Comparison of ENCODE assay signal across 8 cellular contexts in the genomic region with DNA sequence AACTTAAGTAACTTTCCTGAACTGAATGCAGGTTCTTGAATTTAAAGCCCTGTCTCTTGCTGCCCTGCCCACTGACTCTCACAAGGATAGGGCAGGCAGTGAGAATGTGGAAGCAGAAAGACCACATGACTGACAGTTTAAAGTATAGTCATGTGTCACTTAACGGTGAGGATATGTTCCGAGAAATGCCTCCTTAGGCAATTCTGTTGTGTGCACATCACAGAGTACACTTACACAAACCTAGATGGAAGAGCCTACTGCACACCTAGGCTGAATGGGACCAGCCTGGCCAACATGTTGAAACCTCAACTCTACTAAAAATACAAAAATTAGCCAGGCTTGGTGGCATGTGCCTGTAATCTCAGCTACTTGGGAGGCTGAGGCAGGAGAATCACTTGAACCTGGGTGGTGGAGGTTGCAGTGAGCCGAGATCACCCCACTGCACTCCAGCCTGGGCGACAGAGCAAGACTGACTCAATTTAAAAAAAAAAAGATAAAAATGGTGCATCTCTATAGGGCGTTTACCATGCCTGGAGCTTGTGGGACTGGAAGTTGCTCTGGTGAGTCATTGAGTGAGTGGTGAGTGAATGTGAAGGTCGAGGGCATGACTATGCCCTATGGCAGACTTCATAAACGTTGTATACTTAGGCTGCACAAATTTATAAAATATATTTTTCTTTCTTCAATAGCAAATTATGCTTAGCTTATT. TPM values are rescaled to one million over a fixed set of nuclear protein-coding genes. Genes with fewer than 3 reads are reported as not detected.
A peak's percentile ranks its signal among the peaks of the same experiment; 100 is the strongest.
DNase-seq lines count a peak whose midpoint lies in the region; ATAC-seq, FAIRE-seq and TF ChIP-seq lines count a peak whose summit lies in the region.

No MANE protein-coding gene starts in this region.

- H2AFZ ChIP-seq in H1 (ENCODE audit: low read length) = no peak overlapping the region

- H3K9ac ChIP-seq in H1 (replicated peaks in 1 of 4; ENCODE audit: extremely low read depth in 1 of 4, low read depth in 3 of 4, low read length in 3 of 4) = no peak overlapping the region

- H3K4me3 ChIP-seq in H1 (ENCODE audit: extremely low read depth in 1 of 4, insufficient read depth in 2 of 4, low read depth in 3 of 4, low read length in 4 of 4) (no peak overlapping the region), psoas muscle (no peak overlapping the region)

- H3K36me3 ChIP-seq in H1 (ENCODE audit: control insufficient read depth in 2 of 4, insufficient read depth in 4 of 4, low read length in 3 of 4) = no peaks in the 10 kb centered on the region
- no peaks in the 10 kb centered on the region for H3K36me3 ChIP-seq in psoas muscle (ENCODE audit: insufficient read depth in 1 of 2, low read depth in 1 of 2)

- H3K79me2 ChIP-seq in H1 (ENCODE audit: control insufficient read depth in 1 of 2, insufficient read depth in 2 of 2, low read length in 2 of 2) = no peaks in the 10 kb centered on the region

- no peak overlapping the region for H3K27ac ChIP-seq in H1 (ENCODE audit: low read depth, low read length)
- peak overlapping the region; percentile 25 for H3K27ac ChIP-seq in psoas muscle

- no peak for TF ChIP-seq CTCF in H1 (IDR thresholded peaks at IDR 0.05; ENCODE audit: control extremely low read depth in 1 of 3, insufficient read depth in 1 of 3, low read depth in 1 of 3, low read length in 3 of 3)
- no peak for TF ChIP-seq CTCF in psoas muscle (IDR thresholded peaks at IDR 0.05)

- no peaks in the 10 kb centered on the region for H4K20me1 ChIP-seq in H1 (replicated peaks in 1 of 2; ENCODE audit: control insufficient read depth in 1 of 2, insufficient read depth in 2 of 2, low read length in 2 of 2)

- peak overlapping the region; percentile 61; the same call in 1 of the 2 replicates for H2BK15ac ChIP-seq in H1 (ENCODE audit: low read length)

- no peak overlapping the region for H2BK120ac ChIP-seq in H1 (replicated peaks; ENCODE audit: low read depth, low read length)

- H3K23me2 ChIP-seq in H1 (ENCODE audit: low read depth, low read length) = no peaks in the 10 kb centered on the region

- no peak overlapping the region for H3K4me2 ChIP-seq in H1 (ENCODE audit: insufficient read depth in 1 of 2, low read depth in 2 of 2, low read length in 2 of 2)

- 92% methylated on average over 7 of the region's 7 CpGs; no CpG with 5 or more reads in 1 of the 2 experiments for WGBS in H1 (ENCODE audit: extremely low coverage in 1 of 2, insufficient coverage in 1 of 2, insufficient read length in 1 of 2, insufficient replicate concordance in 2 of 2, low coverage in 1 of 2, low lambda C conversion rate in 2 of 2, missing lambda C conversion rate in 1 of 2), 2 experiments
- WGBS in psoas muscle, 3 donors = 71 to 80% (median 74%) methylated on average over 7 of the region's 7 CpGs

- no peak overlapping the region for H4K91ac ChIP-seq in H1 (replicated peaks; ENCODE audit: insufficient read length, low read length)

- no peak for TF ChIP-seq RAD21 in H1 (IDR thresholded peaks at IDR 0.05 in 1 of 2, conservative IDR thresholded peaks at IDR 0.05 in 1 of 2; ENCODE audit: low read depth in 2 of 2, low read length in 2 of 2)

- no peak for TF ChIP-seq EP300 in H1 (IDR thresholded peaks at IDR 0.05; ENCODE audit: borderline replicate concordance in 1 of 2, low read depth in 2 of 2, low read length in 2 of 2)

- POLR2A ChIA-PET in H1 (lab: Charles Lee; ENCODE audit: partially characterized antibody) = interaction anchor here (0.6 to 4.7 kb wide), 5 partner anchors 9 to 147 kb away, joined by 4 to 31 read pairs (median 14); partner anchors contain the start of gene CNBP

- DNase-seq in HCEC 1CT (peak; percentile 96), SIG-M5 (lab: John Stamatoyannopoulos, UW) (peak; percentile 72), H1 (ENCODE audit: low read depth in 1 of 2, low spot score in 2 of 2) (no peak), psoas muscle (no peak), DMS153 (lab: John Stamatoyannopoulos, UW) (no peak)
- DNase-seq in effector CD4-positive, alpha-beta T cell = no peak

- H3K27me3 ChIP-seq in H1 (replicated peaks in 1 of 4; ENCODE audit: control insufficient read depth in 3 of 4, extremely low read depth in 1 of 4, insufficient read depth in 3 of 4, low read length in 3 of 4) (no peaks in the 10 kb centered on the region; a peak in 1 of 7 replicates), psoas muscle (ENCODE audit: insufficient read depth in 3 of 3, low read length in 2 of 3) (no peaks in the 10 kb centered on the region)

- no peak overlapping the region for H4K5ac ChIP-seq in H1 (ENCODE audit: insufficient read length, low read depth, low read length)

- no peaks in the 10 kb centered on the region for H3K79me1 ChIP-seq in H1 (ENCODE audit: low read depth, low read length)

- no peak overlapping the region for H2BK20ac ChIP-seq in H1 (ENCODE audit: low read length)

- H3K23ac ChIP-seq in H1 (ENCODE audit: insufficient read length) = no peak overlapping the region

- H4K8ac ChIP-seq in H1 (ENCODE audit: extremely low read depth, insufficient read depth, low read length) = no peak overlapping the region

- H3K4me1 ChIP-seq in H1 (replicated peaks in 1 of 4; ENCODE audit: control insufficient read depth in 3 of 4, insufficient read depth in 4 of 4, low read length in 3 of 4) = peaks cover 3 to 12% (median 7%) of the 10 kb centered on the region in 4 experiments
- peaks cover 27% of the 10 kb centered on the region for H3K4me1 ChIP-seq in psoas muscle

- TF ChIP-seq POLR2A in H1 (IDR thresholded peaks at IDR 0.05; ENCODE audit: control extremely low read depth in 1 of 2, low read depth in 2 of 2, low read length in 2 of 2) = no peak

- peak in 2 of 4 donors; percentile 42 for ATAC-seq in psoas muscle
- ATAC-seq in GM21528 (IDR thresholded peaks at IDR 0.05; ENCODE audit: low FRiP score, unreplicated experiment) = no peak
- ATAC-seq in GM21381 (IDR thresholded peaks at IDR 0.05; ENCODE audit: unreplicated experiment) = no peak

- H2BK12ac ChIP-seq in H1 (ENCODE audit: low read depth, low read length) = 0 out of 2 replicates have a peak overlapping the region, but pooled peaks have one; percentile 43

- intact Hi-C loops in psoas muscle (cut with DNase I) = no loop called here

- H3K18ac ChIP-seq in H1 (ENCODE audit: extremely low read depth, low read length) = no peak overlapping the region

- no peaks in the 10 kb centered on the region for H3K9me3 ChIP-seq in H1 (ENCODE audit: insufficient read depth in 2 of 2, low read depth in 1 of 2, low read length in 1 of 2)
- H3K9me3 ChIP-seq in psoas muscle = no peaks in the 10 kb centered on the region

- H3K4ac ChIP-seq in H1 (replicated peaks; ENCODE audit: insufficient read length, low read depth, low read length) = no peak overlapping the region

- no peak overlapping the region for H2AK5ac ChIP-seq in H1 (ENCODE audit: low read depth, low read length)

- no peak overlapping the region for H3K14ac ChIP-seq in H1 (ENCODE audit: insufficient read length)

- CTCF ChIA-PET in H1 (lab: Charles Lee; ENCODE audit: partially characterized antibody) = interaction anchor here (0.7 to 3.9 kb wide), 5 partner anchors 9 to 250 kb away, joined by 3 to 35 read pairs (median 3); no protein-coding TSS in a partner anchor

- no peak overlapping the region for H2BK5ac ChIP-seq in H1 (ENCODE audit: low read depth, low read length)

- FAIRE-seq in H1 (lab: Jason Lieb, UNC) = no peak

- no peak overlapping the region for H3K56ac ChIP-seq in H1 (replicated peaks; ENCODE audit: insufficient read length, low read depth, low read length)

TF ChIP-seq in H1, 55 proteins besides CTCF, POLR2A, EP300 and RAD21 (continues in another document):
- no peak for TF ChIP-seq ASH2L (IDR thresholded peaks at IDR 0.05; ENCODE audit: low read length)
- no peak for TF ChIP-seq CBX5 (IDR thresholded peaks at IDR 0.05; ENCODE audit: low read depth, low read length)
- TF ChIP-seq CREB1 (IDR thresholded peaks at IDR 0.05) = no peak
- TF ChIP-seq NANOG (IDR thresholded peaks at IDR 0.05; ENCODE audit: insufficient read depth, low read depth, low read length, poor library complexity, severe bottlenecking) = no peak
- no peak for TF ChIP-seq HDAC2 (IDR thresholded peaks at IDR 0.05; ENCODE audit: borderline replicate concordance in 1 of 2, low read depth in 2 of 2, low read length in 2 of 2)

RNA-seq across cellular contexts. Expression of gene COPG1, which starts 18.9 kb away (rescaled TPM):
- 104 and 106 TPM in 2 replicates for total RNA-seq in H1 (2021; fragmentation: NEBNext Ultra II Directional; extraction: Animal tissue kit (Norgen Biotek cat#: 25700))
- 50.7 and 52.7 TPM in 2 replicates for polyA plus RNA-seq in H1 (2011; rRNA removed)
- 54.2 TPM for polyA plus RNA-seq in H1 (2011; cell fraction: cytosol; rRNA removed)
- 90.8 TPM for polyA plus RNA-seq in H1 (2011; cell fraction: nucleus; rRNA removed)
- 92.1 to 112 TPM (median 110 TPM) in 4 replicates for polyA plus RNA-seq in H1 (2012, experiment 1 of 2)
- polyA plus RNA-seq in H1 (2012, experiment 2 of 2) = 39.2 TPM
- 43.9 TPM for polyA plus RNA-seq in H1 (2013, experiment 1 of 2)
- polyA plus RNA-seq in H1 (2013, experiment 2 of 2) = 38.8 TPM
- polyA minus RNA-seq in H1 (2011; rRNA and poly(A)+ RNA removed) = 146 and 148 TPM in 2 replicates
- 62.9 TPM for polyA minus RNA-seq in H1 (2011; cell fraction: cytosol; rRNA and poly(A)+ RNA removed)
- 68.0 TPM for polyA minus RNA-seq in H1 (2011; cell fraction: nucleus; rRNA and poly(A)+ RNA removed)
- 10 to 100 TPM; 59.7 to 85.6 (median 65.4) TPM for total RNA-seq in psoas muscle
- 10 to 100 TPM; 58.4 to 96.1 (median 66.9) TPM for polyA plus RNA-seq in psoas muscle

RNA-seq across cellular contexts. Expression of gene CNBP, which starts 46.8 kb away (rescaled TPM):
- 351 and 371 TPM in 2 replicates for total RNA-seq in H1 (2021; fragmentation: NEBNext Ultra II Directional; extraction: Animal tissue kit (Norgen Biotek cat#: 25700))
- 230 and 315 TPM in 2 replicates for polyA plus RNA-seq in H1 (2011; rRNA removed)
- 431 TPM for polyA plus RNA-seq in H1 (2011; cell fraction: cytosol; rRNA removed)
- 165 TPM for polyA plus RNA-seq in H1 (2011; cell fraction: nucleus; rRNA removed)
- 271 to 353 TPM (median 334 TPM) in 4 replicates for polyA plus RNA-seq in H1 (2012, experiment 1 of 2)
- 41.1 TPM for polyA plus RNA-seq in H1 (2012, experiment 2 of 2)
- 223 TPM for polyA plus RNA-seq in H1 (2013, experiment 1 of 2)
- 230 TPM for polyA plus RNA-seq in H1 (2013, experiment 2 of 2)
- polyA minus RNA-seq in H1 (2011; rRNA and poly(A)+ RNA removed) = 294 and 423 TPM in 2 replicates
- polyA minus RNA-seq in H1 (2011; cell fraction: cytosol; rRNA and poly(A)+ RNA removed) = 177 TPM
- 111 TPM for polyA minus RNA-seq in H1 (2011; cell fraction: nucleus; rRNA and poly(A)+ RNA removed)
- total RNA-seq in psoas muscle = 100 to 1,000 TPM; 754 to 850 (median 816) TPM
- polyA plus RNA-seq in psoas muscle = 100 to 1,000 TPM; 423 to 678 (median 575) TPM

RNA-seq across cellular contexts. Expression of gene HMCES, which starts 48.2 kb away (rescaled TPM):
- 46.7 and 49.5 TPM in 2 replicates for total RNA-seq in H1 (2021; fragmentation: NEBNext Ultra II Directional; extraction: Animal tissue kit (Norgen Biotek cat#: 25700))
- 27.6 and 30.4 TPM in 2 replicates for polyA plus RNA-seq in H1 (2011; rRNA removed)
- 26.4 TPM for polyA plus RNA-seq in H1 (2011; cell fraction: cytosol; rRNA removed)
- polyA plus RNA-seq in H1 (2011; cell fraction: nucleus; rRNA removed) = 17.6 TPM
- 35.2 to 56.7 TPM (median 52.2 TPM) in 4 replicates for polyA plus RNA-seq in H1 (2012, experiment 1 of 2)
- polyA plus RNA-seq in H1 (2012, experiment 2 of 2) = 32.7 TPM
- polyA plus RNA-seq in H1 (2013, experiment 1 of 2) = 22.5 TPM
- 22.2 TPM for polyA plus RNA-seq in H1 (2013, experiment 2 of 2)
- polyA minus RNA-seq in H1 (2011; rRNA and poly(A)+ RNA removed) = 22.2 and 26.2 TPM in 2 replicates
- polyA minus RNA-seq in H1 (2011; cell fraction: cytosol; rRNA and poly(A)+ RNA removed) = 17.0 TPM
- polyA minus RNA-seq in H1 (2011; cell fraction: nucleus; rRNA and poly(A)+ RNA removed) = 9.9 TPM
- 10 to 100 TPM; 33.9 to 37.4 (median 37.0) TPM for total RNA-seq in psoas muscle
- 10 to 100 TPM; 32.6 to 35.7 (median 34.5) TPM for polyA plus RNA-seq in psoas muscle

Comparison
In these comparisons a context has a peak if more than half of its experiments do, and no peak if none do; other contexts are left out.
1. DNase-seq: peak in HCEC 1CT (single experiment) and SIG-M5 (single experiment); none in H1 (0 of 2), psoas muscle (0 of 2), DMS153 (single experiment) and effector CD4-positive, alpha-beta T cell (single experiment).